ENCODE assay signal across 8 cellular contexts in the genomic region with DNA sequence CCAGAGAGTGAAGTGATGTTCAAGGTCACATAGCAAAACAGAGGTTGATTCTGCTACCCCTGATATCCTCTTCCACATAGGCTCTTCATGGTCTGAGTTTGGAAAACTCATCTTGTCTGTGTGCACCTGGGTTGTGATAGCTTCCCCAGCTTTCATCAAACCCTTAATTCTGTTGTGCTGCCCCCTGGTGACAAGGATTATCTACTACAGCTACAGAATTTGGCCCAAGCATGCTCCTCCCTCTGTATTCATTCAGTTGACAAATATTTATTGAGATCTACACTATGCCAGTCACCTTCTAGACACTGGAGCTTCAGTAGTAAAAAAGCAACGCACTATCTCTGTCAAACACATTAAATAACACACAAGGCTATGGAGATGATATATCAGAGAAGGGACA. TPM values are rescaled to one million over a fixed set of nuclear protein-coding genes. Genes with fewer than 3 reads are reported as not detected.
DNase-seq lines count a peak whose midpoint lies in the region; ATAC-seq and TF ChIP-seq lines count a peak whose summit lies in the region.

No MANE protein-coding gene starts in this region.

- H3K9ac ChIP-seq in Karpas-422 (ENCODE audit: low read length): no peak overlapping the region

- H2AFZ ChIP-seq in Karpas-422 (ENCODE audit: low read length): no peak overlapping the region

- no peaks in the 10 kb centered on the region for H3K79me2 ChIP-seq in Karpas-422 (ENCODE audit: low read length)

- POLR2A ChIA-PET in RWPE1 (lab: Yijun Ruan, JAX; ENCODE audit: low non-redundant PET): no interaction called here

- CTCF ChIA-PET in RWPE1 (lab: Yijun Ruan, JAX): interaction anchor here (0.6 to 2.4 kb wide), 10 partner anchors 41 to 765 kb away, joined by 3 to 38 read pairs (median 4); no protein-coding TSS in a partner anchor

- WGBS in heart right ventricle, 2 donors: 2 to 3% methylated on average over 1 of the region's 1 CpG

- H3K4me3 ChIP-seq in Karpas-422 (ENCODE audit: low read length) (no peak overlapping the region), heart right ventricle (no peak overlapping the region)

- DNase-seq in DMS 273 (lab: John Stamatoyannopoulos, UW; ENCODE audit: unreplicated experiment) (peak; percentile 76), DMS 273 treated with DMSO at 0.1 percent for 48 hours (lab: John Stamatoyannopoulos, UW) (no peak), Karpas-422 (peak; percentile 82), RWPE1 (ENCODE audit: low spot score) (peak; percentile 69), heart right ventricle (peak in 1 of 2 donors; percentile 42), renal cortical epithelial cell (ENCODE audit: low read depth) (peak; percentile 42)
- DNase-seq in activated naive CD4-positive, alpha-beta T cell treated with anti-CD3 and anti-CD28 coated beads, Interleukin-2, amount 50 U/mL, for 16 hours: peak; percentile 33

- ATAC-seq in GM21825 (IDR thresholded peaks at IDR 0.05; ENCODE audit: unreplicated experiment) (peak; percentile 93), heart right ventricle (peak in 3 of 8 donors; percentile 56 to 72 (median 61))

- no peaks in the 10 kb centered on the region for H3K36me3 ChIP-seq in Karpas-422 (ENCODE audit: insufficient read depth, low read length)
- no peaks in the 10 kb centered on the region for H3K36me3 ChIP-seq in heart right ventricle

- H3K4me1 ChIP-seq in Karpas-422 (ENCODE audit: low read length) (no peaks in the 10 kb centered on the region), heart right ventricle (no peaks in the 10 kb centered on the region)

- H3K9me3 ChIP-seq in Karpas-422 (ENCODE audit: low read length): no peaks in the 10 kb centered on the region
- H3K9me3 ChIP-seq in heart right ventricle: no peaks in the 10 kb centered on the region

- no peaks in the 10 kb centered on the region for H4K20me1 ChIP-seq in Karpas-422 (ENCODE audit: insufficient read depth, low read depth, low read length)

- H3K4me2 ChIP-seq in Karpas-422 (ENCODE audit: low read depth, low read length, poor library complexity, severe bottlenecking): no peak overlapping the region

- H3K27ac ChIP-seq in Karpas-422 (ENCODE audit: low read length) (no peak overlapping the region), RWPE1 (no peak overlapping the region), heart right ventricle (no peak overlapping the region)

- TF ChIP-seq CTCF in RWPE1 (conservative IDR thresholded peaks at IDR 0.05; ENCODE audit: low read depth): peak; percentile 46
- TF ChIP-seq CTCF in heart right ventricle (IDR thresholded peaks at IDR 0.05): peak; percentile 44 to 70 (median 66)

- intact Hi-C loops in heart right ventricle (cut with DNase I): loop anchor here in 9 of 10 donors (1.0 to 5.0 kb wide), 4 partner anchors 92 to 109 kb away; no protein-coding TSS in a partner anchor

- no peaks in the 10 kb centered on the region for H3K9me2 ChIP-seq in Karpas-422 (replicated peaks; ENCODE audit: insufficient read depth, low read length)

- H3K27me3 ChIP-seq in Karpas-422 (ENCODE audit: low read length) (no peaks in the 10 kb centered on the region), heart right ventricle (peaks cover 0 to 36% (median 14%) of the 10 kb centered on the region in 7 donors)

RNA-seq across cellular contexts. Expression of gene SMPDL3A, which starts 50.4 kb away (rescaled TPM):
- not detected in 2 replicates for total RNA-seq in Karpas-422 (2014; rRNA removed; shearing (Covaris generic); ENCODE audit: low replicate concordance)
- total RNA-seq in heart right ventricle: 1 to 10 TPM; 2.5 to 6.7 (median 3.3) TPM
- polyA plus RNA-seq in heart right ventricle: 1 to 10 TPM; 4.6 to 5.4 TPM
- 8.4 and 9.6 TPM in 2 replicates for total RNA-seq in renal cortical epithelial cell

RNA-seq across cellular contexts. Expression of gene FABP7, which starts 60.0 kb away (rescaled TPM):
- total RNA-seq in Karpas-422 (2014; rRNA removed; shearing (Covaris generic); ENCODE audit: low replicate concordance): not detected in 2 replicates
- total RNA-seq in heart right ventricle (not detected), renal cortical epithelial cell (not detected in 2 replicates)
- polyA plus RNA-seq in heart right ventricle: under 1 TPM in 1 of 2 donors, not detected in 1; 0.16 TPM
